10 cellular contexts compared by ENCODE assay signal in genomic region chr20:58017237-58017969, GRCh38.
DNase-seq lines count a peak whose midpoint lies in the region; ATAC-seq and TF ChIP-seq lines count a peak whose summit lies in the region.
"Had no signal": no experiment of that assay in that cellular context is flagged by ENCODE, and none has a peak within 500 bp of the region (broad histone marks: within the 10 kb centered on the region; RNA-seq: fewer than 3 reads in every experiment).

No MANE protein-coding gene starts in this region.

- peak overlapping the region; percentile 88 for H3K27ac ChIP-seq in RWPE2 (ENCODE audit: poor library complexity, severe bottlenecking)

- DNase-seq in Daoy (ENCODE audit: low read depth): peak; percentile 91
- peak; percentile 93 for DNase-seq in RWPE2 (ENCODE audit: low spot score)
- peak; percentile 92 for DNase-seq in foreskin melanocyte
- DNase-seq in pons (ENCODE audit: low spot score): peak; percentile 97
- no peak for DNase-seq in osteocyte (ENCODE audit: extremely low spot score, unreplicated experiment)
- DNase-seq in AML-193 (lab: John Stamatoyannopoulos, UW): no peak
- DNase-seq: activated CD4-positive, alpha-beta T cell treated with anti-CD3 and anti-CD28 coated beads, Interleukin-2, amount 50 U/mL, for 1 hour; NCI-H1930 had no signal

- H3K4me3 Mint-ChIP-seq in osteocyte (ENCODE audit: unreplicated experiment): no peak overlapping the region

- H3K4me1 Mint-ChIP-seq in osteocyte (ENCODE audit: unreplicated experiment): peaks cover 12% of the 10 kb centered on the region

- H3K36me3 ChIP-seq in RWPE2 (ENCODE audit: low read depth): no peaks in the 10 kb centered on the region

- TF ChIP-seq CTCF in RWPE2 (IDR thresholded peaks at IDR 0.05; ENCODE audit: poor library complexity, severe bottlenecking): no peak
- no peak for TF ChIP-seq CTCF in osteocyte (IDR thresholded peaks at IDR 0.05)

- H3K36me3 Mint-ChIP-seq in osteocyte (ENCODE audit: unreplicated experiment): no peaks in the 10 kb centered on the region

- peaks cover 45% of the 10 kb centered on the region for H3K4me1 ChIP-seq in RWPE2 (ENCODE audit: insufficient read depth, poor library complexity, severe bottlenecking)

- peaks cover 5% of the 10 kb centered on the region for H3K9me3 Mint-ChIP-seq in osteocyte (ENCODE audit: unreplicated experiment)

- no peaks in the 10 kb centered on the region for H3K27me3 ChIP-seq in RWPE2 (ENCODE audit: insufficient read depth, poor library complexity, severe bottlenecking)

- H3K27ac Mint-ChIP-seq in osteocyte (ENCODE audit: unreplicated experiment): no peak overlapping the region

- ATAC-seq in RWPE2 (ENCODE audit: low read depth): peak; percentile 78
- ATAC-seq in HG03520 (IDR thresholded peaks at IDR 0.05; ENCODE audit: unreplicated experiment): no peak
- ATAC-seq in activated CD4-positive, CD25-positive, alpha-beta regulatory T cell treated with anti-CD3 and anti-CD28 coated beads, Interleukin-2, amount 50 U/mL, for 24 hours: no peak

- H3K4me3 ChIP-seq in RWPE2 (ENCODE audit: severe bottlenecking): no peak overlapping the region

- peaks cover 9% of the 10 kb centered on the region for H3K27me3 Mint-ChIP-seq in osteocyte (ENCODE audit: unreplicated experiment)

- H3K9me3 ChIP-seq in RWPE2 (ENCODE audit: severe bottlenecking): no peaks in the 10 kb centered on the region

Comparison
In these comparisons a context has a peak if more than half of its experiments do, and no peak if none do; other contexts are left out.
1. DNase-seq: peak in Daoy (single experiment), RWPE2 (single experiment), foreskin melanocyte (single experiment) and pons (single experiment); none in osteocyte (single experiment) and AML-193 (0 of 2).